In genomic region chr3:37248179-37248578, GRCh38 we compare ENCODE assay signal across 2 cellular contexts.
TF ChIP-seq lines count a peak whose summit lies in the region.

No MANE protein-coding gene starts in this region.

TF ChIP-seq in SK-N-SH, 30 proteins besides CTCF, POLR2A, EP300 and RAD21 (continued from another document):
- TF ChIP-seq PBX3 (IDR thresholded peaks at IDR 0.05) (no peak), NFIC (IDR thresholded peaks at IDR 0.05; ENCODE audit: borderline replicate concordance) (no peak), ELF1 (IDR thresholded peaks at IDR 0.05) (no peak), SIN3A (IDR thresholded peaks at IDR 0.05; ENCODE audit: borderline replicate concordance, low read depth, low read length) (no peak), USF1 (IDR thresholded peaks at IDR 0.05; ENCODE audit: borderline replicate concordance, low read depth) (no peak), CHD2 (IDR thresholded peaks at IDR 0.05; ENCODE audit: low read length, partially characterized antibody) (no peak), EZH2phosphoT487 (IDR thresholded peaks at IDR 0.05; ENCODE audit: borderline replicate concordance, low read depth) (no peak), MXI1 (IDR thresholded peaks at IDR 0.05; ENCODE audit: low read depth, low read length) (no peak), JUND (IDR thresholded peaks at IDR 0.05) (no peak), RCOR1 (IDR thresholded peaks at IDR 0.05; ENCODE audit: low read length) (no peak)

TF ChIP-seq in SK-N-SH treated with all-trans-retinoic acid at 6 μM for 48 hours, 23 proteins besides CTCF, POLR2A, EP300 and RAD21 (continued from another document):
- TF ChIP-seq TSHZ2 (CRISPR knock-in tag; IDR thresholded peaks at IDR 0.05) (no peak), ZFP30 (CRISPR knock-in tag; IDR thresholded peaks at IDR 0.05) (no peak), RARB (CRISPR knock-in tag; IDR thresholded peaks at IDR 0.05) (no peak), POU6F1 (CRISPR knock-in tag; IDR thresholded peaks at IDR 0.05; ENCODE audit: borderline replicate concordance, low read depth) (no peak), ESRRG (CRISPR knock-in tag; IDR thresholded peaks at IDR 0.05) (no peak), CREB5 (CRISPR knock-in tag; IDR thresholded peaks at IDR 0.05; ENCODE audit: low read depth) (no peak)
